In genomic region chr10:80405636-80406035, GRCh38 we compare ENCODE assay signal across 1 cellular context.
TF ChIP-seq lines count a peak whose summit lies in the region.

No MANE protein-coding gene starts in this region.

TF ChIP-seq in GM23338, 12 proteins besides CTCF, POLR2A, EP300 and RAD21 (continued from another document):
- TF ChIP-seq REST (IDR thresholded peaks at IDR 0.05; ENCODE audit: unreplicated experiment) (no peak), ZNF462 (CRISPR knock-in tag; IDR thresholded peaks at IDR 0.05) (no peak), CREB1 (CRISPR knock-in tag; IDR thresholded peaks at IDR 0.05; ENCODE audit: low read depth) (no peak)
TF ChIP-seq in GM23338: peak in this region for 0.
